ENCODE assay signal across 2 cellular contexts in genomic region chr3:44503178-44503577, GRCh38. TPM values are rescaled to one million over a fixed set of nuclear protein-coding genes. Genes with fewer than 3 reads are reported as not detected.
"Had no signal": no experiment of that assay in that cellular context is flagged by ENCODE, and none has a peak within 500 bp of the region (broad histone marks: within the 10 kb centered on the region; RNA-seq: fewer than 3 reads in every experiment).

No MANE protein-coding gene starts in this region.

RNA-seq across cellular contexts. Expression of gene ZKSCAN7, which starts 51.8 kb away (rescaled TPM):
- total RNA-seq: OCI-LY7, PC-3 had no signal
